8 cellular contexts compared by ENCODE assay signal in genomic region chr12:130775953-130776856, GRCh38.
DNase-seq lines count a peak whose midpoint lies in the region; ATAC-seq, FAIRE-seq and TF ChIP-seq lines count a peak whose summit lies in the region.

No MANE protein-coding gene starts in this region.

- TF ChIP-seq CTCF in GM06990 (IDR thresholded peaks at IDR 0.05; ENCODE audit: insufficient read depth, low read length, poor library complexity, severe bottlenecking) = no peak
- no peak for TF ChIP-seq CTCF in IMR-90 (conservative IDR thresholded peaks at IDR 0.05; ENCODE audit: low read depth, low read length)
- 0 out of 4 replicates have a peak, but pooled peaks of 1 of the 3 experiments have one; percentile 1 for TF ChIP-seq CTCF in H1 (IDR thresholded peaks at IDR 0.05; ENCODE audit: control extremely low read depth in 1 of 3, insufficient read depth in 1 of 3, low read depth in 1 of 3, low read length in 3 of 3)

- no peak overlapping the region for H2AK5ac ChIP-seq in IMR-90 (ENCODE audit: low read depth, low read length)
- H2AK5ac ChIP-seq in H1 (ENCODE audit: low read depth, low read length) = no peak overlapping the region

- H3K23ac ChIP-seq in IMR-90 (ENCODE audit: low read depth, low read length) = no peak overlapping the region
- no peak overlapping the region for H3K23ac ChIP-seq in H1 (ENCODE audit: insufficient read length)

- H2AFZ ChIP-seq in IMR-90 (replicated peaks; ENCODE audit: low read length, poor library complexity) (peak overlapping the region; percentile 88), H1 (ENCODE audit: low read length) (peak overlapping the region; percentile 48; the same call in 1 of the 2 replicates)

- TF ChIP-seq RAD21 in IMR-90 (IDR thresholded peaks at IDR 0.05; ENCODE audit: low read length) (peak; percentile 5; the same call in 1 of the 2 replicates), H1 (IDR thresholded peaks at IDR 0.05 in 1 of 2, conservative IDR thresholded peaks at IDR 0.05 in 1 of 2; ENCODE audit: low read depth in 2 of 2, low read length in 2 of 2) (no peak; a peak in 1 of 4 replicates)

- H4K8ac ChIP-seq in IMR-90 (ENCODE audit: low read depth in 2 of 2, low read length in 2 of 2) (no peak overlapping the region), H1 (ENCODE audit: extremely low read depth, insufficient read depth, low read length) (no peak overlapping the region; the same call in 1 of the 2 replicates)

- H2BK20ac ChIP-seq in IMR-90 (ENCODE audit: low read depth, low read length) (no peak overlapping the region), H1 (ENCODE audit: low read length) (0 out of 2 replicates have a peak overlapping the region, but pooled peaks have one; percentile 7)

- no peak overlapping the region for H3K18ac ChIP-seq in IMR-90 (ENCODE audit: low read depth, low read length)
- H3K18ac ChIP-seq in H1 (ENCODE audit: extremely low read depth, low read length) = peak overlapping the region; percentile 81

- H4K20me1 ChIP-seq in IMR-90 (ENCODE audit: insufficient read depth, low read length) (0 out of 2 replicates have a peak, but pooled peaks cover 3% of the 10 kb centered on the region), H1 (replicated peaks in 1 of 2; ENCODE audit: control insufficient read depth in 1 of 2, insufficient read depth in 2 of 2, low read length in 2 of 2) (peaks cover 0 to 3% of the 10 kb centered on the region in 2 experiments)

- BruUV-seq in IMR-90 (replicated peaks; lab: Mats Ljungman, UMichigan) = no TSS peak

- H2BK15ac ChIP-seq in IMR-90 (ENCODE audit: low read depth, low read length) (no peak overlapping the region), H1 (ENCODE audit: low read length) (no peak overlapping the region)

- POLR2A ChIA-PET in IMR-90 (lab: Charles Lee; ENCODE audit: unreplicated experiment) (interaction anchor here (0.5 kb wide), 1 partner anchor 89 kb away, joined by 3 read pairs; no protein-coding TSS in a partner anchor), H1 (lab: Charles Lee; ENCODE audit: partially characterized antibody) (interaction anchor here (0.6 to 4.4 kb wide), 4 partner anchors 10 to 40 kb away, joined by 3 to 15 read pairs (median 3); no protein-coding TSS in a partner anchor)

- H3K4me3 ChIP-seq in GM06990 (replicated peaks; ENCODE audit: low read depth, low read length) (0 out of 2 replicates have a peak overlapping the region, but pooled peaks have one; percentile 4), IMR-90 (ENCODE audit: insufficient read depth, low read depth, low read length) (peak overlapping the region; percentile 15), H1 (ENCODE audit: extremely low read depth in 1 of 4, insufficient read depth in 2 of 4, low read depth in 3 of 4, low read length in 4 of 4) (peak overlapping the region; percentile 12 to 53 (median 27); a peak in 7 of 8 replicates), mesodermal cell (ENCODE audit: extremely low read depth, insufficient read depth, low read length, poor library complexity, severe bottlenecking) (peak overlapping the region; percentile 19)

- no peaks in the 10 kb centered on the region for H3K9me3 ChIP-seq in IMR-90 (ENCODE audit: control insufficient read depth, insufficient read depth, low read length)
- no peaks in the 10 kb centered on the region for H3K9me3 ChIP-seq in H1 (ENCODE audit: insufficient read depth in 2 of 2, low read depth in 1 of 2, low read length in 1 of 2)
- no peaks in the 10 kb centered on the region for H3K9me3 ChIP-seq in mesodermal cell (ENCODE audit: control insufficient read depth, low read length)

- H3K4me1 ChIP-seq in IMR-90 (ENCODE audit: control insufficient read depth, insufficient read depth, low read length) (no peaks in the 10 kb centered on the region; the same call in 1 of the 2 replicates), H1 (replicated peaks in 1 of 4; ENCODE audit: control insufficient read depth in 3 of 4, insufficient read depth in 4 of 4, low read length in 3 of 4) (peaks cover 2 to 10% (median 3%) of the 10 kb centered on the region in 4 experiments; a peak in 6 of 7 replicates), mesodermal cell (ENCODE audit: control insufficient read depth, insufficient read depth, low read length, poor library complexity, severe bottlenecking) (peaks cover 9% of the 10 kb centered on the region)

- 7% methylated on average over 17 of the region's 41 CpGs; no CpG with 5 or more reads in 1 of the 2 experiments for WGBS in IMR-90 (ENCODE audit: extremely low coverage in 2 of 2, insufficient read length in 1 of 2), 2 experiments
- WGBS in H1 (ENCODE audit: extremely low coverage in 1 of 2, insufficient coverage in 1 of 2, insufficient read length in 1 of 2, insufficient replicate concordance in 2 of 2, low coverage in 1 of 2, low lambda C conversion rate in 2 of 2, missing lambda C conversion rate in 1 of 2), 2 experiments = 23% methylated on average over 38 of the region's 41 CpGs; no CpG with 5 or more reads in 1 of the 2 experiments
- 8% methylated on average over 41 of the region's 41 CpGs for WGBS in mesodermal cell (ENCODE audit: insufficient coverage in 2 of 2), 2 experiments

- H2BK5ac ChIP-seq in IMR-90 (ENCODE audit: low read depth, low read length, poor library complexity, severe bottlenecking) = no peak overlapping the region
- H2BK5ac ChIP-seq in H1 (ENCODE audit: low read depth, low read length) = no peak overlapping the region

- DNase-seq in GM06990 (ENCODE audit: extremely low read depth, insufficient read length) (no peak), IMR-90 (peak; percentile 88), H1 (ENCODE audit: low read depth in 1 of 2, low spot score in 2 of 2) (peak in 1 of 2 experiments; percentile 71)
- DNase-seq in activated CD8-positive, alpha-beta memory T cell treated with anti-CD3 and anti-CD28 coated beads for 48 hours (ENCODE audit: low read depth in 2 of 3, low spot score in 2 of 3) = peak; percentile 38 to 46 (median 44)
- peak; percentile 35 for DNase-seq in stimulated activated CD8-positive, alpha-beta memory T cell treated with anti-CD3 and anti-CD28 coated beads, Interleukin-12 subunit alpha, Interleukin-12 subunit beta, amount 100 ng/mL, for 24 hours (ENCODE audit: extremely low read depth)

- CTCF ChIA-PET in IMR-90 (lab: Yijun Ruan, JAX) = no interaction called here
- CTCF ChIA-PET in H1 (lab: Charles Lee; ENCODE audit: partially characterized antibody) = interaction anchor here (0.7 to 1.9 kb wide), 7 partner anchors 11 to 356 kb away, joined by 3 to 5 read pairs (median 4); no protein-coding TSS in a partner anchor

- TF ChIP-seq EP300 in H1 (IDR thresholded peaks at IDR 0.05; ENCODE audit: borderline replicate concordance in 1 of 2, low read depth in 2 of 2, low read length in 2 of 2) = no peak

- intact Hi-C loops in IMR-90 (cut with micrococcal nuclease) = loop anchor here (2.0 to 5.0 kb wide), 2 partner anchors 96 to 935 kb away; partner anchors contain the start of genes RAN and SFSWAP

- H3K79me1 ChIP-seq in IMR-90 (ENCODE audit: low read depth in 1 of 2, low read length in 2 of 2) = no peaks in the 10 kb centered on the region
- no peaks in the 10 kb centered on the region for H3K79me1 ChIP-seq in H1 (ENCODE audit: low read depth, low read length)

- no peak overlapping the region for H4K91ac ChIP-seq in IMR-90 (ENCODE audit: insufficient read depth, low read depth, low read length)
- no peak overlapping the region for H4K91ac ChIP-seq in H1 (replicated peaks; ENCODE audit: insufficient read length, low read length)

- peak; percentile 42 for FAIRE-seq in H1 (lab: Jason Lieb, UNC)

- peak overlapping the region; percentile 68 for H2AK9ac ChIP-seq in IMR-90 (replicated peaks; ENCODE audit: low read depth, low read length, poor library complexity)

- dilution Hi-C loops in IMR-90 (cut with HindIII; ENCODE audit: low sequenced_read_pairs, unreplicated experiment) = no loop called here

- no peaks in the 10 kb centered on the region; the same call in 1 of the 2 replicates for H3K9me1 ChIP-seq in IMR-90 (ENCODE audit: insufficient read depth, low read length)

- in situ Hi-C loops in IMR-90 (cut with MboI; ENCODE audit: low sequenced_read_pairs) = no loop called here

- peak overlapping the region; percentile 77 for H3K4me2 ChIP-seq in IMR-90 (ENCODE audit: low read depth, low read length)
- peak overlapping the region; percentile 76 to 86 for H3K4me2 ChIP-seq in H1 (ENCODE audit: insufficient read depth in 1 of 2, low read depth in 2 of 2, low read length in 2 of 2)

- H3K27ac ChIP-seq in IMR-90 (ENCODE audit: insufficient read depth, low read length) (no peak overlapping the region), H1 (ENCODE audit: low read depth, low read length) (no peak overlapping the region), mesodermal cell (ENCODE audit: low read depth, low read length, severe bottlenecking) (peak overlapping the region; percentile 94)

- H3K56ac ChIP-seq in IMR-90 (ENCODE audit: extremely low read depth, insufficient read depth, low read length) (no peak overlapping the region), H1 (replicated peaks; ENCODE audit: insufficient read length, low read depth, low read length) (no peak overlapping the region)

- no peaks in the 10 kb centered on the region for H3K79me2 ChIP-seq in H1 (ENCODE audit: control insufficient read depth in 1 of 2, insufficient read depth in 2 of 2, low read length in 2 of 2)

- H4K5ac ChIP-seq in IMR-90 (ENCODE audit: low read depth, low read length) (no peak overlapping the region), H1 (ENCODE audit: insufficient read length, low read depth, low read length) (no peak overlapping the region)

- peak overlapping the region; percentile 50; the same call in 1 of the 2 replicates for H2BK12ac ChIP-seq in H1 (ENCODE audit: low read depth, low read length)

- no peak for TF ChIP-seq POLR2A in IMR-90 (IDR thresholded peaks at IDR 0.05; ENCODE audit: low read depth, low read length)
- no peak for TF ChIP-seq POLR2A in H1 (IDR thresholded peaks at IDR 0.05; ENCODE audit: control extremely low read depth in 1 of 2, low read depth in 2 of 2, low read length in 2 of 2)

- ATAC-seq in IMR-90 (ENCODE audit: low read depth) (peak; percentile 93), HG03095 (IDR thresholded peaks at IDR 0.05; ENCODE audit: unreplicated experiment) (no peak), HG03025 (IDR thresholded peaks at IDR 0.05; ENCODE audit: low FRiP score, unreplicated experiment) (no peak)

- no peak overlapping the region for H3K9ac ChIP-seq in IMR-90 (ENCODE audit: low read depth, low read length)
- H3K9ac ChIP-seq in H1 (replicated peaks in 1 of 4; ENCODE audit: extremely low read depth in 1 of 4, low read depth in 3 of 4, low read length in 3 of 4) = no peak overlapping the region

- H3K36me3 ChIP-seq in GM06990 (ENCODE audit: control insufficient read depth, insufficient read depth, low read length) (no peaks in the 10 kb centered on the region), IMR-90 (ENCODE audit: control insufficient read depth, insufficient read depth, low read length) (peaks cover 4% of the 10 kb centered on the region; the same call in 1 of the 2 replicates), H1 (ENCODE audit: control insufficient read depth in 2 of 4, insufficient read depth in 4 of 4, low read length in 3 of 4) (no peaks in the 10 kb centered on the region), mesodermal cell (ENCODE audit: control insufficient read depth, insufficient read depth, low read length) (peaks cover 9% of the 10 kb centered on the region)

- H3K23me2 ChIP-seq in H1 (ENCODE audit: low read depth, low read length) = peaks cover 5% of the 10 kb centered on the region

- H3K14ac ChIP-seq in IMR-90 (replicated peaks; ENCODE audit: low read depth, low read length) = 0 out of 2 replicates have a peak overlapping the region, but pooled peaks have one; percentile 3
- no peak overlapping the region for H3K14ac ChIP-seq in H1 (ENCODE audit: insufficient read length)

- H3K4ac ChIP-seq in IMR-90 (ENCODE audit: low read depth, low read length) (no peak overlapping the region), H1 (replicated peaks; ENCODE audit: insufficient read length, low read depth, low read length) (no peak overlapping the region)

- H2BK120ac ChIP-seq in IMR-90 (ENCODE audit: low read depth, low read length) = no peak overlapping the region
- H2BK120ac ChIP-seq in H1 (replicated peaks; ENCODE audit: low read depth, low read length) = no peak overlapping the region

- no peaks in the 10 kb centered on the region; the same call in 1 of the 2 replicates for H3K27me3 ChIP-seq in GM06990 (replicated peaks; ENCODE audit: control insufficient read depth, insufficient read depth, low read length)
- no peaks in the 10 kb centered on the region; the same call in 1 of the 2 replicates for H3K27me3 ChIP-seq in IMR-90 (ENCODE audit: control insufficient read depth, insufficient read depth, low read length)
- H3K27me3 ChIP-seq in H1 (replicated peaks in 1 of 4; ENCODE audit: control insufficient read depth in 3 of 4, extremely low read depth in 1 of 4, insufficient read depth in 3 of 4, low read length in 3 of 4) = peaks cover 0 to 4% (median under 1%) of the 10 kb centered on the region in 4 experiments; a peak in 2 of 7 replicates
